ENCODE assay signal across 10 cellular contexts in genomic region chr7:47757946-47758371, GRCh38.
DNase-seq lines count a peak whose midpoint lies in the region; ATAC-seq and TF ChIP-seq lines count a peak whose summit lies in the region.
"Had no signal": no experiment of that assay in that cellular context is flagged by ENCODE, and none has a peak within 500 bp of the region (broad histone marks: within the 10 kb centered on the region; RNA-seq: fewer than 3 reads in every experiment).

No MANE protein-coding gene starts in this region.

- WGBS in upper lobe of left lung, 2 donors = 69 to 72% methylated on average over 10 of the region's 10 CpGs

- H3K27ac ChIP-seq in upper lobe of left lung = peak overlapping the region; percentile 53 to 73 (median 69)

- H3K4me3 ChIP-seq in upper lobe of left lung = no peak overlapping the region

- no peak for TF ChIP-seq POLR2A in upper lobe of left lung (IDR thresholded peaks at IDR 0.05)

- TF ChIP-seq EP300 in upper lobe of left lung (IDR thresholded peaks at IDR 0.05) = peak in 2 of 4 donors; percentile 91 to 93

- H3K36me3 ChIP-seq in upper lobe of left lung = no peaks in the 10 kb centered on the region

- H3K4me1 ChIP-seq in upper lobe of left lung = peaks cover 0 to 3% (median 0%) of the 10 kb centered on the region in 4 donors

- TF ChIP-seq CTCF in upper lobe of left lung (IDR thresholded peaks at IDR 0.05) = no peak

- DNase-seq in M059J (ENCODE audit: low read depth) (peak; percentile 79), epidermal melanocyte (ENCODE audit: insufficient read length, low spot score) (peak; percentile 84), middle frontal gyrus (ENCODE audit: extremely low spot score, low spot score) (peak; percentile 46), upper lobe of left lung (peak; percentile 53 to 87), COLO668 (lab: John Stamatoyannopoulos, UW; ENCODE audit: unreplicated experiment) (no peak), putamen (ENCODE audit: low spot score) (no peak), GDM1 (lab: John Stamatoyannopoulos, UW) (no peak)
- DNase-seq in stimulated activated CD4-positive, alpha-beta T cell treated with anti-CD3 and anti-CD28 coated beads, Interleukin-4, amount 100 ng/mL, for 24 hours = no peak
- DNase-seq: NCI-H1417 treated with DMSO at 0.1 percent for 48 hours; stimulated activated CD8-positive, alpha-beta memory T cell treated with anti-CD3 and anti-CD28 coated beads, Interleukin-4, amount 100 ng/mL, for 48 hours had no signal

- peak; percentile 69 to 91 for ATAC-seq in upper lobe of left lung (ENCODE audit: low FRiP score in 2 of 2)

- no peaks in the 10 kb centered on the region for H3K27me3 ChIP-seq in upper lobe of left lung

- no peaks in the 10 kb centered on the region for H3K9me3 ChIP-seq in upper lobe of left lung

Comparison
In these comparisons a context has a peak if more than half of its experiments do, and no peak if none do; other contexts are left out.
1. DNase-seq: peak in M059J (single experiment), epidermal melanocyte (single experiment), middle frontal gyrus (single experiment) and upper lobe of left lung (2 of 2); none in stimulated activated CD4-positive, alpha-beta T cell treated with anti-CD3 and anti-CD28 coated beads, Interleukin-4, amount 100 ng/mL, for 24 hours (single experiment), COLO668 (single experiment), putamen (single experiment) and GDM1 (single experiment).